8 cellular contexts compared by ENCODE assay signal in the genomic region with DNA sequence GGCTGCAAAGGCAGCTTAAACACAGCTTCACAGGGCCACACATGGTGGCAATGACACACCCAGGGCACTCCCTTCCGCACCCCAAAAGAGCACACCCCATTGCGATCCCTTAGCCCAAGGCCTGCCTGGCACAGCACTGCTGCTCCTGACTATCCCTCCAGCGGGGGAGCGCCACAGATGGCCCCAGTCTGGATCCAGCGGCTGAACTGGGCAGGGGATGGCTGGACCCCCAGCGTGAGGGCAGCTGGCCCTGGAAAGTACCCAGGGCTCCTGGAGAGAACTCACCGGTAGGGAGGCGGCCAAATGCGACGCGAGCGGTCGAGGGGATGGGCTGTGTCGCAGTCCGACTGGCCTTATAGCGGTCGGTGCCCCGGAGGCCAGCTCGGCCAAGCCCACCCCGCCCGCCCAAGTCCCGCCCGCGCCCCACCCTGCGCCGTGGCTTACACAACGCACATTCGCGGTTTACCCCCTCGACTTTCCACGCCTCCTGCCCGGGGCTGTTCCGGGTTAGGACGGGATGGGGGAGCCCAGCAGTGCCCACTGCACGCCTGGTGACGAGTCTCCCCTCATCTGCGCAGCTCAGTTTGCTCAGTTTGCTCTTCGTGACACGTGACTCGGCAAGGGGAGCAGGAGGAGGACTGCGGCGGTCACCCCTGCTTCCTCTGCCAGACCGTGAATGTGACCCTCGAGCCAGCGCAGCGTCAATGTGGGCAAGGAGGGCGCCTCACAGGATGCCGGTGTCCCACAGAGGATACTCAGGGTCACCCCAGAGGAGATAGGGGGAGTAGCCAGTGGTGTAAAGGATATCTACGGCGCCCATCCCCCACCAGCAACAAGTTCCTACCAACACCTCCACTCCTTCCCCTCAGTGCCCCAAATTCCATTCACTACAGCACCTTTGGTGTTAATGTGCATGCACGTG. TPM values are rescaled to one million over a fixed set of nuclear protein-coding genes. Genes with fewer than 3 reads are reported as not detected.
DNase-seq lines count a peak whose midpoint lies in the region; ATAC-seq and TF ChIP-seq lines count a peak whose summit lies in the region.

A gene (minus strand): TSS at position 328 of the 922 bp plus-strand sequence. CDS start 652 bp downstream, outside the sequence.

- H3K4me1 Mint-ChIP-seq in CD4-positive, CD25-positive, alpha-beta regulatory T cell, result peaks cover 23 to 92% (median 69%) of the 10 kb centered on the region in 4 donors

- WGBS in esophagus, 2 donors, result 1 to 2% methylated on average over 43 to 51 of the region's 51 CpGs

- H3K27me3 ChIP-seq in CD4-positive, CD25-positive, alpha-beta regulatory T cell (ENCODE audit: control insufficient read depth, insufficient read depth, low read length), result no peaks in the 10 kb centered on the region
- H3K27me3 ChIP-seq in Panc1 (ENCODE audit: control insufficient read depth, insufficient read depth, low read length), result no peaks in the 10 kb centered on the region
- H3K27me3 ChIP-seq in esophagus (ENCODE audit: control insufficient read depth in 1 of 2, insufficient read depth in 2 of 2, low read length in 2 of 2), result no peaks in the 10 kb centered on the region
- no peaks in the 10 kb centered on the region for H3K27me3 ChIP-seq in mucosa of stomach (ENCODE audit: control insufficient read depth, insufficient read depth, low read length)

- H3K4me3 ChIP-seq in CD4-positive, CD25-positive, alpha-beta regulatory T cell (ENCODE audit: low read depth, low read length), result peak within 1 kb of the TSS; percentile 90
- peak within 1 kb of the TSS; percentile 75 to 86 for H3K4me3 ChIP-seq in Panc1 (ENCODE audit: low read depth in 2 of 2, low read length in 2 of 2)
- peak within 1 kb of the TSS; percentile 83 to 84 for H3K4me3 ChIP-seq in esophagus (ENCODE audit: low read depth in 1 of 2, low read length in 2 of 2)
- H3K4me3 ChIP-seq in mucosa of stomach (ENCODE audit: low read length), result peak within 1 kb of the TSS; percentile 85

- DNase-seq in CD4-positive, CD25-positive, alpha-beta regulatory T cell, result peak; percentile 82 to 92 (median 83)
- no peak for DNase-seq in Panc1 (ENCODE audit: low read depth, low spot score)
- peak; percentile 78 for DNase-seq in activated T-helper 1 cell treated with Interleukin-2 at 50 U/mL for 16 hours (ENCODE audit: low read depth)
- peak; percentile 77 for DNase-seq in stimulated activated CD8-positive, alpha-beta memory T cell treated with anti-CD3 and anti-CD28 coated beads, Interleukin-4, amount 100 ng/mL, for 24 hours (ENCODE audit: low read depth)

- peaks cover 71% of the 10 kb centered on the region for H3K4me1 ChIP-seq in CD4-positive, CD25-positive, alpha-beta regulatory T cell (ENCODE audit: control insufficient read depth, insufficient read depth, low read length, poor library complexity, severe bottlenecking)
- H3K4me1 ChIP-seq in Panc1 (ENCODE audit: control insufficient read depth, insufficient read depth, low read length) (peaks cover 60% of the 10 kb centered on the region), esophagus (ENCODE audit: control insufficient read depth in 2 of 2, insufficient read depth in 2 of 2, low read length in 1 of 2) (peaks cover under 1 to 50% of the 10 kb centered on the region in 2 donors), mucosa of stomach (ENCODE audit: control insufficient read depth, insufficient read depth, low read length) (peaks cover 76% of the 10 kb centered on the region)

- H3K36me3 Mint-ChIP-seq in CD4-positive, CD25-positive, alpha-beta regulatory T cell, result peaks cover 15% of the 10 kb centered on the region

- H3K4me3 Mint-ChIP-seq in CD4-positive, CD25-positive, alpha-beta regulatory T cell, result peak within 1 kb of the TSS; percentile 93 to 99 (median 96)

- POLR2A ChIA-PET in Panc1 (lab: Charles Lee), result interaction anchor here (0.7 to 1.5 kb wide), 4 partner anchors 9 to 32 kb away, joined by 3 to 9 read pairs (median 4); a partner anchor contains a TSS

- CTCF ChIA-PET in Panc1 (lab: Charles Lee), result interaction anchor here (0.6 to 2.2 kb wide), 5 partner anchors 9 to 36 kb away, joined by 3 to 9 read pairs (median 7); no protein-coding TSS in a partner anchor

- TF ChIP-seq CTCF in Panc1 (IDR thresholded peaks at IDR 0.05), result no peak

- no peaks in the 10 kb centered on the region for H3K9me3 ChIP-seq in CD4-positive, CD25-positive, alpha-beta regulatory T cell (ENCODE audit: control insufficient read depth in 2 of 2, low read length in 2 of 2)
- H3K9me3 ChIP-seq in Panc1 (ENCODE audit: control insufficient read depth, insufficient read depth, low read depth, low read length) (no peaks in the 10 kb centered on the region), esophagus (ENCODE audit: control insufficient read depth in 2 of 2, insufficient read depth in 1 of 2, low read depth in 1 of 2, low read length in 1 of 2) (no peaks in the 10 kb centered on the region), mucosa of stomach (ENCODE audit: control insufficient read depth, low read length) (no peaks in the 10 kb centered on the region)

- H3K36me3 ChIP-seq in CD4-positive, CD25-positive, alpha-beta regulatory T cell (ENCODE audit: control insufficient read depth, insufficient read depth, low read length), result peaks cover 6% of the 10 kb centered on the region
- H3K36me3 ChIP-seq in Panc1 (ENCODE audit: control insufficient read depth, insufficient read depth, low read length) (no peaks in the 10 kb centered on the region; the same call in 1 of the 2 replicates), esophagus (ENCODE audit: control insufficient read depth in 2 of 2, insufficient read depth in 2 of 2, low read length in 1 of 2) (peaks cover 0 to 3% of the 10 kb centered on the region in 2 donors), mucosa of stomach (ENCODE audit: control insufficient read depth, insufficient read depth, low read length) (peaks cover 14% of the 10 kb centered on the region)

- BruUV-seq in Panc1 (replicated peaks; lab: Mats Ljungman, UMichigan), result no TSS peak

- peaks cover 4% of the 10 kb centered on the region for H3K27me3 Mint-ChIP-seq in CD4-positive, CD25-positive, alpha-beta regulatory T cell

- H3K27ac Mint-ChIP-seq in CD4-positive, CD25-positive, alpha-beta regulatory T cell, result peak within 1 kb of the TSS; percentile 97 to 98 (median 97)

- no peaks in the 10 kb centered on the region for H3K9me3 Mint-ChIP-seq in CD4-positive, CD25-positive, alpha-beta regulatory T cell

- in situ Hi-C loops in Panc1 (cut with HindIII; ENCODE audit: low pct_unique_long_range_greater_than_20kb, low sequenced_read_pairs), result no loop called here

- intact Hi-C loops in Panc1 (cut with micrococcal nuclease; ENCODE audit: unreplicated experiment), result no loop called here

- peak within 1 kb of the TSS; percentile 96 for H3K27ac ChIP-seq in CD4-positive, CD25-positive, alpha-beta regulatory T cell (ENCODE audit: insufficient read depth, low read length, poor library complexity, severe bottlenecking)
- peak within 1 kb of the TSS; percentile 96 for H3K27ac ChIP-seq in Panc1 (ENCODE audit: low read length)
- peak within 1 kb of the TSS; percentile 98 to 100 for H3K27ac ChIP-seq in esophagus (ENCODE audit: low read depth in 2 of 2, low read length in 1 of 2)

- H3K9ac ChIP-seq in mucosa of stomach (ENCODE audit: low read length), result peak within 1 kb of the TSS; percentile 99

- peak; percentile 72 to 73 for ATAC-seq in CD4-positive, CD25-positive, alpha-beta regulatory T cell (ENCODE audit: low read depth in 2 of 2)
- ATAC-seq in HG02642 (IDR thresholded peaks at IDR 0.05; ENCODE audit: poor library complexity, unreplicated experiment) (peak; percentile 45), Panc1 (peak; percentile 70), HG03139 (IDR thresholded peaks at IDR 0.05; ENCODE audit: unreplicated experiment) (no peak)

RNA-seq across cellular contexts. Expression of the gene that starts here (rescaled TPM):
- 304 TPM for total RNA-seq in CD4-positive, CD25-positive, alpha-beta regulatory T cell
- polyA plus RNA-seq in CD4-positive, CD25-positive, alpha-beta regulatory T cell, result 1,000 to 10,000 TPM in 2 of 4 donors, 100 to 1,000 TPM in 2; 660 to 1,174 (median 946) TPM
- 1,986 TPM for total RNA-seq in Panc1 (2021; ENCODE audit: unreplicated experiment)
- 6,225 TPM for polyA plus RNA-seq in Panc1 (2012; ENCODE audit: insufficient read length)
- polyA plus RNA-seq in esophagus, result 1,000 to 10,000 TPM in 1 of 2 donors, 100 to 1,000 TPM in 1; 936 to 2,978 TPM
